In the genomic region with DNA sequence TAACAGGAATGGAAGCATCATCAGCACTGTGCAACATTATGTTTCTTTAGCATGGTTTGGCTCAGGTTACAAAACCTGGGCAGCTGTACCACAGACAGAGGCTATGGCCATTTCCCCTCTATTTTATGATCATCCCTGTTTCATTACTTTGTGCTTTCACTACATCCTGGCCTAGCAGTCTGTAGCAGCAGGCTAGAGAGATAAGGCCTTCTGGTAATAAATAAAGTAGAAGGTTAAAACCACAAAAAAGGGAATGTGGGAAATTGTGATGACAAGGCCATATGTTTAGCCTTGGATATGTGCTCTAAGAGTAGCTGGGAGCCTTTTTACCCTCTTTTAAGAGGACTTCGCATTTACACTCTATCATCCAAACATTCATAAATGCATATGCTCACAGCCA, we compare ENCODE assay signal across 13 cellular contexts.
DNase-seq lines count a peak whose midpoint lies in the region; ATAC-seq lines count a peak whose summit lies in the region.
"Had no signal": no experiment of that assay in that cellular context is flagged by ENCODE, and none has a peak within 500 bp of the region (broad histone marks: within the 10 kb centered on the region; RNA-seq: fewer than 3 reads in every experiment).

No MANE protein-coding gene starts in this region.

- H3K4me3 Mint-ChIP-seq in stimulated activated naive B cell treated with anti-CD40 and anti-IgM and Interleukin-4, amounts not matched to agents 10 μg/mL and 1 μg/mL and 100 μg/mL, for 72 hours: no peak overlapping the region
- no peak overlapping the region for H3K4me3 Mint-ChIP-seq in stimulated activated naive CD8-positive, alpha-beta T cell treated with anti-CD3 and anti-CD28 coated beads, Interleukin-15, amount 100 ng/mL, for 72 hours
- H3K4me3 Mint-ChIP-seq: brain, natural killer cell had no signal

- no peaks in the 10 kb centered on the region for H3K36me3 Mint-ChIP-seq in stimulated activated naive B cell treated with anti-CD40 and anti-IgM and Interleukin-4, amounts not matched to agents 10 μg/mL and 1 μg/mL and 100 μg/mL, for 72 hours
- H3K36me3 Mint-ChIP-seq: brain, natural killer cell had no signal

- ATAC-seq in HG02642 (IDR thresholded peaks at IDR 0.05; ENCODE audit: poor library complexity, unreplicated experiment) (peak; percentile 39), HG03565 (IDR thresholded peaks at IDR 0.05; ENCODE audit: unreplicated experiment) (peak; percentile 20)
- ATAC-seq in stimulated activated naive B cell treated with anti-CD40 and anti-IgM and Interleukin-4, amounts not matched to agents 10 μg/mL and 1 μg/mL and 100 μg/mL, for 72 hours (replicated peaks): peak; percentile 35 to 36
- ATAC-seq in stimulated activated naive CD8-positive, alpha-beta T cell treated with anti-CD3 and anti-CD28 coated beads, Interleukin-15, amount 100 ng/mL, for 72 hours: no peak
- ATAC-seq: natural killer cell had no signal

- DNase-seq in NCI-H2107 treated with DMSO at 0.1 percent for 48 hours (lab: John Stamatoyannopoulos, UW; ENCODE audit: unreplicated experiment) (peak; percentile 34), NCI-H2107 (lab: John Stamatoyannopoulos, UW) (no peak), DMS53 treated with DMSO at 0.1 percent for 48 hours (lab: John Stamatoyannopoulos, UW; ENCODE audit: unreplicated experiment) (no peak), EL (no peak)
- no peak for DNase-seq in stimulated activated naive B cell treated with anti-CD40 and anti-IgM and Interleukin-4, amounts not matched to agents 10 μg/mL and 1 μg/mL and 100 μg/mL, for 72 hours
- DNase-seq in stimulated activated naive CD8-positive, alpha-beta T cell treated with anti-CD3 and anti-CD28 coated beads, Interleukin-15, amount 100 ng/mL, for 72 hours: no peak
- DNase-seq: erythroblast, H7, natural killer cell, T1000 had no signal

- H3K9me3 Mint-ChIP-seq in stimulated activated naive B cell treated with anti-CD40 and anti-IgM and Interleukin-4, amounts not matched to agents 10 μg/mL and 1 μg/mL and 100 μg/mL, for 72 hours: no peaks in the 10 kb centered on the region
- H3K9me3 Mint-ChIP-seq in stimulated activated naive CD8-positive, alpha-beta T cell treated with anti-CD3 and anti-CD28 coated beads, Interleukin-15, amount 100 ng/mL, for 72 hours: no peaks in the 10 kb centered on the region
- H3K9me3 Mint-ChIP-seq: natural killer cell had no signal

- no peak overlapping the region for H3K27ac Mint-ChIP-seq in stimulated activated naive B cell treated with anti-CD40 and anti-IgM and Interleukin-4, amounts not matched to agents 10 μg/mL and 1 μg/mL and 100 μg/mL, for 72 hours
- H3K27ac Mint-ChIP-seq in stimulated activated naive CD8-positive, alpha-beta T cell treated with anti-CD3 and anti-CD28 coated beads, Interleukin-15, amount 100 ng/mL, for 72 hours: no peak overlapping the region
- H3K27ac Mint-ChIP-seq: natural killer cell had no signal

- H3K27me3 Mint-ChIP-seq in stimulated activated naive B cell treated with anti-CD40 and anti-IgM and Interleukin-4, amounts not matched to agents 10 μg/mL and 1 μg/mL and 100 μg/mL, for 72 hours: no peaks in the 10 kb centered on the region
- no peaks in the 10 kb centered on the region for H3K27me3 Mint-ChIP-seq in stimulated activated naive CD8-positive, alpha-beta T cell treated with anti-CD3 and anti-CD28 coated beads, Interleukin-15, amount 100 ng/mL, for 72 hours

- H3K4me1 Mint-ChIP-seq in stimulated activated naive B cell treated with anti-CD40 and anti-IgM and Interleukin-4, amounts not matched to agents 10 μg/mL and 1 μg/mL and 100 μg/mL, for 72 hours: peaks cover 6 to 10% of the 10 kb centered on the region in 2 donors
- no peaks in the 10 kb centered on the region for H3K4me1 Mint-ChIP-seq in stimulated activated naive CD8-positive, alpha-beta T cell treated with anti-CD3 and anti-CD28 coated beads, Interleukin-15, amount 100 ng/mL, for 72 hours
- H3K4me1 Mint-ChIP-seq: natural killer cell had no signal
